ENCODE assay signal across 28 cellular contexts in genomic region chr9:36082928-36083327, GRCh38.
"Had no signal": no experiment of that assay in that cellular context is flagged by ENCODE, and none has a peak within 500 bp of the region (broad histone marks: within the 10 kb centered on the region; RNA-seq: fewer than 3 reads in every experiment).

No MANE protein-coding gene starts in this region.

- H3K4me3 Mint-ChIP-seq: endodermal cell; immature natural killer cell; mesothelial cell of epicardium; naive thymus-derived CD4-positive, alpha-beta T cell; nephron; neural progenitor cell; stimulated activated effector memory CD8-positive, alpha-beta T cell treated with anti-CD3 and anti-CD28 coated beads, Interleukin-12 subunit alpha, Interleukin-12 subunit beta, amount 100 ng/mL, for 72 hours had no signal

- H3K4me3 ChIP-seq: dorsolateral prefrontal cortex, esophagus muscularis mucosa, gastroesophageal sphincter, heart right ventricle, left lung, neural progenitor cell, stomach, thyroid gland had no signal

- ATAC-seq: foreskin keratinocyte; gastroesophageal sphincter; heart right ventricle; left lung; naive thymus-derived CD4-positive, alpha-beta T cell; sciatic nerve; stimulated activated effector memory CD8-positive, alpha-beta T cell treated with anti-CD3 and anti-CD28 coated beads, Interleukin-12 subunit alpha, Interleukin-12 subunit beta, amount 100 ng/mL, for 72 hours had no signal

- H3K4me1 ChIP-seq: esophagus muscularis mucosa, foreskin keratinocyte, gastroesophageal sphincter, left lung, neural progenitor cell, stomach, thyroid gland had no signal

- H2AFZ ChIP-seq: neural progenitor cell had no signal

- H3K27me3 ChIP-seq: dorsolateral prefrontal cortex, esophagus muscularis mucosa, foreskin keratinocyte, gastroesophageal sphincter, heart right ventricle, left lung, neural progenitor cell, stomach, thyroid gland had no signal

- DNase-seq: central memory CD4-positive, alpha-beta T cell; dorsolateral prefrontal cortex; effector CD4-positive, alpha-beta T cell; endodermal cell; foreskin keratinocyte; glutamatergic neuron; heart right ventricle; hypothalamus; immature natural killer cell; islet precursor cell; kidney glomerular epithelial cell; left lung; mesenchymal stem cell; naive thymus-derived CD4-positive, alpha-beta T cell; posterior cingulate gyrus; stimulated activated CD4-positive, alpha-beta T cell treated with anti-CD3 and anti-CD28 coated beads, Interleukin-2, amount 100 ng/mL, for 24 hours; stimulated activated CD4-positive, alpha-beta T cell treated with anti-CD3 and anti-CD28 coated beads, Interleukin-4, amount 100 ng/mL, for 24 hours; stimulated activated naive CD4-positive, alpha-beta T cell treated with Interleukin-2 at 50 U/mL for 16 hours; stomach; thyroid gland; trophoblast cell had no signal

- H3K36me3 Mint-ChIP-seq: stimulated activated effector memory CD8-positive, alpha-beta T cell treated with anti-CD3 and anti-CD28 coated beads, Interleukin-12 subunit alpha, Interleukin-12 subunit beta, amount 100 ng/mL, for 72 hours had no signal

- H3K9me3 Mint-ChIP-seq: immature natural killer cell; nephron; stimulated activated effector memory CD8-positive, alpha-beta T cell treated with anti-CD3 and anti-CD28 coated beads, Interleukin-12 subunit alpha, Interleukin-12 subunit beta, amount 100 ng/mL, for 72 hours had no signal

- H3K27ac Mint-ChIP-seq: endodermal cell; immature natural killer cell; mesothelial cell of epicardium; naive thymus-derived CD4-positive, alpha-beta T cell; neural progenitor cell; stimulated activated effector memory CD8-positive, alpha-beta T cell treated with anti-CD3 and anti-CD28 coated beads, Interleukin-12 subunit alpha, Interleukin-12 subunit beta, amount 100 ng/mL, for 72 hours had no signal

- H3K27me3 Mint-ChIP-seq: naive thymus-derived CD4-positive, alpha-beta T cell had no signal

- H3K4me2 ChIP-seq: neural progenitor cell had no signal

- H3K9me3 ChIP-seq: esophagus muscularis mucosa, gastroesophageal sphincter, left lung, stomach, thyroid gland had no signal

- H3K36me3 ChIP-seq: left lung, thyroid gland had no signal

- H3K27ac ChIP-seq: dorsolateral prefrontal cortex, esophagus muscularis mucosa, foreskin keratinocyte, gastroesophageal sphincter, heart right ventricle, left lung, neural progenitor cell, stomach, thyroid gland had no signal

- H3K4me1 Mint-ChIP-seq: endodermal cell; naive thymus-derived CD4-positive, alpha-beta T cell; nephron; neural progenitor cell; stimulated activated effector memory CD8-positive, alpha-beta T cell treated with anti-CD3 and anti-CD28 coated beads, Interleukin-12 subunit alpha, Interleukin-12 subunit beta, amount 100 ng/mL, for 72 hours had no signal
